In genomic region chr9:114140850-114141249, GRCh38 we compare ENCODE assay signal across 21 cellular contexts. TPM values are rescaled to one million over a fixed set of nuclear protein-coding genes. Genes with fewer than 3 reads are reported as not detected.
DNase-seq lines count a peak whose midpoint lies in the region; ATAC-seq, FAIRE-seq and TF ChIP-seq lines count a peak whose summit lies in the region.
"Had no signal": no experiment of that assay in that cellular context is flagged by ENCODE, and none has a peak within 500 bp of the region (broad histone marks: within the 10 kb centered on the region; RNA-seq: fewer than 3 reads in every experiment).

No MANE protein-coding gene starts in this region.

- H3K4me1 Mint-ChIP-seq in nephron (peaks cover 49% of the 10 kb centered on the region), type B pancreatic cell (ENCODE audit: unreplicated experiment) (peaks cover 8% of the 10 kb centered on the region)
- H3K4me1 Mint-ChIP-seq: GM23338 had no signal

- H3K36me3 Mint-ChIP-seq in nephron (ENCODE audit: low read depth) (no peaks in the 10 kb centered on the region), type B pancreatic cell (no peaks in the 10 kb centered on the region)

- H3K36me3 ChIP-seq in HepG2 (replicated peaks in 1 of 2; ENCODE audit: control insufficient read depth in 1 of 2, insufficient read depth in 2 of 2, low read length in 2 of 2) (no peaks in the 10 kb centered on the region), right lobe of liver (no peaks in the 10 kb centered on the region), left ventricle myocardium inferior (no peaks in the 10 kb centered on the region)

- H3K27ac ChIP-seq in HepG2 (ENCODE audit: extremely low read length, insufficient read depth, low read length) = no peak overlapping the region
- no peak overlapping the region for H3K27ac ChIP-seq in right lobe of liver
- peak overlapping the region; percentile 73 for H3K27ac ChIP-seq in left ventricle myocardium inferior (replicated peaks)

- POLR2A ChIA-PET in HepG2 (lab: Yijun Ruan, JAX) = interaction anchor here (1.6 to 6.5 kb wide), 7 partner anchors 12 to 63 kb away, joined by 6 to 87 read pairs (median 15); partner anchors contain the start of genes AMBP and COL27A1

- TF ChIP-seq EP300 in HepG2 (IDR thresholded peaks at IDR 0.05; ENCODE audit: low read depth in 2 of 2, low read length in 2 of 2) = no peak
- TF ChIP-seq EP300 in HepG2 (CRISPR knock-in tag; IDR thresholded peaks at IDR 0.05; ENCODE audit: borderline replicate concordance) = no peak

- peak overlapping the region; percentile 69 for H3K4me2 ChIP-seq in HepG2 (ENCODE audit: low read depth, low read length)
- H3K4me2 ChIP-seq: GM23338 had no signal

- no peak for TF ChIP-seq POLR2A in HepG2 (IDR thresholded peaks at IDR 0.05; ENCODE audit: insufficient read depth in 1 of 2, low read depth in 2 of 2, low read length in 2 of 2)
- TF ChIP-seq POLR2A in right lobe of liver (IDR thresholded peaks at IDR 0.05) = no peak

- H3K27ac Mint-ChIP-seq in nephron (peak overlapping the region; percentile 28 to 73 (median 54)), type B pancreatic cell (no peak overlapping the region)
- H3K27ac Mint-ChIP-seq: CD4-positive, alpha-beta T cell; GM23338 had no signal

- no peak for TF ChIP-seq RAD21 in HepG2 (CRISPR knock-in tag; IDR thresholded peaks at IDR 0.05)

- peak overlapping the region in 1 of 3 experiments; percentile 20 for H3K4me3 Mint-ChIP-seq in nephron
- H3K4me3 Mint-ChIP-seq in type B pancreatic cell = no peak overlapping the region
- H3K4me3 Mint-ChIP-seq: CD4-positive, alpha-beta T cell; GM23338 had no signal

- TF ChIP-seq CTCF in HepG2 (CRISPR knock-in tag; IDR thresholded peaks at IDR 0.05) (no peak), right lobe of liver (IDR thresholded peaks at IDR 0.05) (no peak), left ventricle myocardium inferior (IDR thresholded peaks at IDR 0.05; ENCODE audit: borderline replicate concordance) (no peak), nephron (IDR thresholded peaks at IDR 0.05; ENCODE audit: unreplicated experiment in 3 of 3) (no peak), omental fat pad (IDR thresholded peaks at IDR 0.05) (no peak), type B pancreatic cell (conservative IDR thresholded peaks at IDR 0.05) (no peak)

- H3K9me3 Mint-ChIP-seq in nephron (peaks cover 2% of the 10 kb centered on the region), type B pancreatic cell (no peaks in the 10 kb centered on the region)
- H3K9me3 Mint-ChIP-seq: CD4-positive, alpha-beta T cell; GM23338 had no signal

- ATAC-seq in HepG2 = no peak
- no peak for ATAC-seq in right lobe of liver
- ATAC-seq in omental fat pad (ENCODE audit: low FRiP score) = no peak
- ATAC-seq in HG02798 (IDR thresholded peaks at IDR 0.05; ENCODE audit: poor library complexity, unreplicated experiment) = no peak
- ATAC-seq: GM23338, PC-3 had no signal

- H2AFZ ChIP-seq in HepG2 (ENCODE audit: low read length) = no peak overlapping the region
- H2AFZ ChIP-seq: GM23338 had no signal

- no TSS peak for BruUV-seq in HepG2 (replicated peaks; lab: Mats Ljungman, UMichigan)

- H3K4me3 ChIP-seq in HepG2 (replicated peaks in 1 of 3; ENCODE audit: insufficient read depth in 1 of 3, low read depth in 2 of 3, low read length in 3 of 3) = peak overlapping the region in 1 of 3 experiments; percentile 39; a peak in 1 of 6 replicates
- no peak overlapping the region for H3K4me3 ChIP-seq in right lobe of liver
- no peak overlapping the region for H3K4me3 ChIP-seq in left ventricle myocardium inferior
- H3K4me3 ChIP-seq: GM23338 had no signal

- H3K27me3 Mint-ChIP-seq in nephron (ENCODE audit: low read depth) (peaks cover 4% of the 10 kb centered on the region), type B pancreatic cell (peaks cover 23% of the 10 kb centered on the region)

- no peaks in the 10 kb centered on the region for H4K20me1 ChIP-seq in HepG2 (ENCODE audit: insufficient read depth, low read length)

- H3K4me1 ChIP-seq in HepG2 (ENCODE audit: insufficient read depth, low read length) (peaks cover 73% of the 10 kb centered on the region), right lobe of liver (peaks cover 0 to 7% (median 0%) of the 10 kb centered on the region in 4 donors), left ventricle myocardium inferior (peaks cover 36% of the 10 kb centered on the region)

- no peaks in the 10 kb centered on the region for H3K79me2 ChIP-seq in HepG2 (ENCODE audit: insufficient read depth, low read length)

- DNase-seq in HepG2 (ENCODE audit: low spot score) = no peak
- no peak for DNase-seq in right lobe of liver
- DNase-seq in left ventricle myocardium inferior = no peak
- no peak for DNase-seq in omental fat pad (ENCODE audit: low spot score)
- no peak for DNase-seq in ecto neural progenitor cell (ENCODE audit: low spot score)
- DNase-seq in type B pancreatic cell (ENCODE audit: extremely low spot score, unreplicated experiment) = no peak
- DNase-seq: Caco-2; CD4-positive, alpha-beta T cell; DMS153; GF-D8; HCEC 1CT; NCI-H1105; NCI-H1694; NCI-H2081 treated with DMSO at 0.1 percent for 48 hours; PC-3; RPMI8226 had no signal

- FAIRE-seq in HepG2 (lab: Jason Lieb, UNC) = peak; percentile 51

- intact Hi-C loops in HepG2 (cut with micrococcal nuclease; ENCODE audit: unreplicated experiment) = loop anchor here (5.0 kb wide), 1 partner anchor 704 kb away; no protein-coding TSS in a partner anchor
- intact Hi-C loops in right lobe of liver (cut with DNase I) = no loop called here
- intact Hi-C loops in left ventricle myocardium inferior (cut with micrococcal nuclease) = no loop called here

- H3K27me3 ChIP-seq in HepG2 (ENCODE audit: control insufficient read depth in 1 of 2, insufficient read depth in 2 of 2, low read length in 2 of 2) = no peaks in the 10 kb centered on the region; a peak in 1 of 5 replicates
- no peaks in the 10 kb centered on the region for H3K27me3 ChIP-seq in right lobe of liver
- no peaks in the 10 kb centered on the region for H3K27me3 ChIP-seq in left ventricle myocardium inferior (ENCODE audit: low read depth)

- 0% methylated on average over 4 of the region's 4 CpGs for WGBS in HepG2 (ENCODE audit: low lambda C conversion rate)
- WGBS in right lobe of liver (ENCODE audit: insufficient coverage, low coverage, low lambda C conversion rate, missing lambda C conversion rate) = 61% methylated on average over 4 of the region's 4 CpGs

- CTCF ChIA-PET in HepG2 (lab: Yijun Ruan, JAX; ENCODE audit: low intra/inter-chr PET ratio, low total read pairs) = no interaction called here

- in situ Hi-C loops in HepG2 (cut with HindIII; ENCODE audit: extremely low pct_ligation_motif_present, low pct_unique_long_range_greater_than_20kb) = loop anchor here (5.0 kb wide), 1 partner anchor 34 kb away; no protein-coding TSS in a partner anchor

- H3K9ac ChIP-seq in HepG2 (ENCODE audit: insufficient read depth, low read depth, low read length) = no peak overlapping the region

- H3K9me3 ChIP-seq in HepG2 (ENCODE audit: low read length) (no peaks in the 10 kb centered on the region), right lobe of liver (no peaks in the 10 kb centered on the region), left ventricle myocardium inferior (replicated peaks) (no peaks in the 10 kb centered on the region)
- H3K9me3 ChIP-seq: Caco-2 had no signal

RNA-seq across cellular contexts. Expression of gene COL27A1, which starts 14.5 kb away (rescaled TPM):
- total RNA-seq in HepG2 (2016; rRNA removed; fragmentation: Illumina TruSeq; extraction: Trizol) (13.1 and 71.3 TPM in 2 replicates), right lobe of liver (10 to 100 TPM; 11.8 to 51.9 (median 29.3) TPM), left ventricle myocardium inferior (6.4 TPM), omental fat pad (10 to 100 TPM in 3 of 4 donors, 1 to 10 TPM in 1; 4.9 to 78.9 (median 10.1) TPM), type B pancreatic cell (ENCODE audit: low replicate concordance) (29.5 and 65.1 TPM in 2 replicates)
- 24.4 and 27.4 TPM in 2 replicates for total RNA-seq in HepG2 (2016; cell fraction: cytosol; rRNA removed; fragmentation: Illumina TruSeq; extraction: Trizol; ENCODE audit: low read depth)
- 11.3 and 76.4 TPM in 2 replicates for total RNA-seq in HepG2 (2016; cell fraction: insoluble cytoplasmic fraction; rRNA removed; fragmentation: Illumina TruSeq; extraction: Trizol)
- 17.0 and 18.6 TPM in 2 replicates for total RNA-seq in HepG2 (2016; cell fraction: membrane; rRNA removed; fragmentation: Illumina TruSeq; extraction: Trizol)
- 127 and 145 TPM in 2 replicates for total RNA-seq in HepG2 (2016; cell fraction: nucleus; rRNA removed; fragmentation: Illumina TruSeq; extraction: Trizol)
- 89.1 and 105 TPM in 2 replicates for polyA plus RNA-seq in HepG2 (2011; rRNA removed)
- polyA plus RNA-seq in HepG2 (2011; cell fraction: cytosol; rRNA removed) = 8.5 and 16.4 TPM in 2 replicates
- polyA plus RNA-seq in HepG2 (2011; cell fraction: nucleus; rRNA removed) = 1,276 and 1,843 TPM in 2 replicates
- polyA plus RNA-seq in HepG2 (2012) = 63.8 and 83.6 TPM in 2 replicates
- polyA plus RNA-seq in HepG2 (2016; cell fraction: cytosol; fragmentation: Illumina TruSeq; extraction: Trizol; ENCODE audit: low read depth) = 2.0 and 2.7 TPM in 2 replicates
- polyA plus RNA-seq in HepG2 (2016; cell fraction: insoluble cytoplasmic fraction; fragmentation: Illumina TruSeq; extraction: Trizol; ENCODE audit: low read depth) = 13.5 and 15.6 TPM in 2 replicates
- 4.3 and 4.5 TPM in 2 replicates for polyA plus RNA-seq in HepG2 (2016; cell fraction: membrane; fragmentation: Illumina TruSeq; extraction: Trizol; ENCODE audit: low read depth)
- 665 and 720 TPM in 2 replicates for polyA plus RNA-seq in HepG2 (2016; cell fraction: nucleus; fragmentation: Illumina TruSeq; extraction: Trizol; ENCODE audit: insufficient read depth, low read depth)
- 11.6 and 59.4 TPM in 2 replicates for polyA minus RNA-seq in HepG2 (2011; rRNA and poly(A)+ RNA removed; ENCODE audit: low replicate concordance)
- polyA minus RNA-seq in HepG2 (2011; cell fraction: cytosol; rRNA and poly(A)+ RNA removed) = 5.5 and 10.9 TPM in 2 replicates
- polyA minus RNA-seq in HepG2 (2011; cell fraction: nucleus; rRNA and poly(A)+ RNA removed) = 155 and 169 TPM in 2 replicates

RNA-seq across cellular contexts. Expression of gene KIF12, which starts 41.8 kb away (rescaled TPM):
- total RNA-seq in HepG2 (2016; rRNA removed; fragmentation: Illumina TruSeq; extraction: Trizol) (0.81 and 1.8 TPM in 2 replicates), right lobe of liver (10 to 100 TPM in 5 of 6 experiments, 1 to 10 TPM in 1; 3.1 to 24.3 (median 14.2) TPM), left ventricle myocardium inferior (not detected), omental fat pad (under 1 TPM in 2 of 4 donors, not detected in 2; 0.12 to 0.19 TPM), type B pancreatic cell (ENCODE audit: low replicate concordance) (33.2 and 35.9 TPM in 2 replicates)
- total RNA-seq in HepG2 (2016; cell fraction: cytosol; rRNA removed; fragmentation: Illumina TruSeq; extraction: Trizol; ENCODE audit: low read depth) = 0.61 and 1.1 TPM in 2 replicates
- 0.94 and 1.8 TPM in 2 replicates for total RNA-seq in HepG2 (2016; cell fraction: insoluble cytoplasmic fraction; rRNA removed; fragmentation: Illumina TruSeq; extraction: Trizol)
- total RNA-seq in HepG2 (2016; cell fraction: membrane; rRNA removed; fragmentation: Illumina TruSeq; extraction: Trizol) = 0.19 and 0.38 TPM in 2 replicates
- 2.7 and 3.5 TPM in 2 replicates for total RNA-seq in HepG2 (2016; cell fraction: nucleus; rRNA removed; fragmentation: Illumina TruSeq; extraction: Trizol)
- 12.5 and 14.8 TPM in 2 replicates for polyA plus RNA-seq in HepG2 (2011; rRNA removed)
- 1.6 and 3.1 TPM in 2 replicates for polyA plus RNA-seq in HepG2 (2011; cell fraction: cytosol; rRNA removed)
- polyA plus RNA-seq in HepG2 (2011; cell fraction: nucleus; rRNA removed) = 155 and 222 TPM in 2 replicates
- 6.2 and 7.2 TPM in 2 replicates for polyA plus RNA-seq in HepG2 (2012)
- polyA plus RNA-seq in HepG2 (2016; cell fraction: cytosol; fragmentation: Illumina TruSeq; extraction: Trizol; ENCODE audit: low read depth) = 0.14 and 0.26 TPM in 2 replicates
- 0.92 and 0.93 TPM in 2 replicates for polyA plus RNA-seq in HepG2 (2016; cell fraction: insoluble cytoplasmic fraction; fragmentation: Illumina TruSeq; extraction: Trizol; ENCODE audit: low read depth)
- polyA plus RNA-seq in HepG2 (2016; cell fraction: membrane; fragmentation: Illumina TruSeq; extraction: Trizol; ENCODE audit: low read depth) = 0.17 TPM in 1 of 2 replicates, not detected in the other
- 8.0 and 11.0 TPM in 2 replicates for polyA plus RNA-seq in HepG2 (2016; cell fraction: nucleus; fragmentation: Illumina TruSeq; extraction: Trizol; ENCODE audit: insufficient read depth, low read depth)
- 6.7 TPM in 1 of 2 replicates, not detected in the other for polyA minus RNA-seq in HepG2 (2011; rRNA and poly(A)+ RNA removed; ENCODE audit: low replicate concordance)
- 1.1 and 1.3 TPM in 2 replicates for polyA minus RNA-seq in HepG2 (2011; cell fraction: cytosol; rRNA and poly(A)+ RNA removed)
- polyA minus RNA-seq in HepG2 (2011; cell fraction: nucleus; rRNA and poly(A)+ RNA removed) = 11.6 and 13.7 TPM in 2 replicates
- total RNA-seq: CD4-positive, alpha-beta T cell; Daoy; NCI-H460 had no signal
